In the genomic region with DNA sequence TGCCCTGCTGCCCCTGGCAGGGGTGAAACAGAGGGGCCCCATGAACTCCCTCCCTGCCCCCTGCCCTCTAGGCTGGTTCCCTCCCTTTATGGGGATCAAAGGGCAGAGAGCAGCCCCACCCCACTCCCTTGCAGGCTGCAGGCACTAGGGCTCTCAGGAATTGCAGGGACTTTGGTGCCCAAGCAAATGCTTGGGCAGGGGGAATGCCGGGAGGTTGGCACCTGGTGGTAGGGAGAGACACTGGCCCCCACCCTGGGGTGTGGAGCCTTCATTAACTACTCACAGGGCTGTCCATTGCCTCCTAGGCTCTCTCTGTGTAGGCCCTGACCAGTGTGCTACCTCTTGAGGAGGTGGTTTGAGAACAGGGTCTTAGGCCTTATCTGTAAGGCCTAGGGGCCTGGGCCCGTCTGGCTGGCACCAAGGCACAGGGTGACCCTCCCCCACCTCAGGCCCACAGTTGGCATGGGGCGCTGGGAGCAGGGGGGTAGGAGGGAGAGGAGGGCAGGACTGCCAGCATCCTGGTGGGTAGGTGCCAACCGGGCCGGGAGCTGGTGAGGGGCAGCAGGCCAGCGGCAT, we compare ENCODE assay signal across 8 cellular contexts. TPM values are rescaled to one million over a fixed set of nuclear protein-coding genes. Genes with fewer than 3 reads are reported as not detected.
A peak's percentile ranks its signal among the peaks of the same experiment; 100 is the strongest.
DNase-seq lines count a peak whose midpoint lies in the region; ATAC-seq and TF ChIP-seq lines count a peak whose summit lies in the region.
"Had no signal": no experiment of that assay in that cellular context is flagged by ENCODE, and none has a peak within 500 bp of the region (broad histone marks: within the 10 kb centered on the region; RNA-seq: fewer than 3 reads in every experiment).

No MANE protein-coding gene starts in this region.

- H3K27ac ChIP-seq in HL-60 (replicated peaks) (peak overlapping the region; percentile 94), adipose tissue (ENCODE audit: low read depth, low read length) (peak overlapping the region; percentile 16), spleen (peak overlapping the region; percentile 13 to 99 (median 95))
- H3K27ac ChIP-seq: cardiac muscle cell had no signal

- H3K4me3 ChIP-seq in HL-60 (replicated peaks; ENCODE audit: insufficient read depth, low read length) (peak overlapping the region; percentile 76), spleen (peak overlapping the region in 3 of 8 donors; percentile 37 to 76 (median 43))
- H3K4me3 ChIP-seq: cardiac muscle cell had no signal

- intact Hi-C loops in spleen (cut with DNase I; ENCODE audit: low total_unique reads): loop anchor here (10.0 kb wide), 1 partner anchor 57 kb away; a partner anchor contains a TSS

- H3K4me1 ChIP-seq in spleen: peaks cover 35 to 96% (median 87%) of the 10 kb centered on the region in 6 donors

- H3K27me3 ChIP-seq in HL-60 (ENCODE audit: insufficient read depth, poor library complexity, severe bottlenecking) (no peaks in the 10 kb centered on the region), spleen (replicated peaks in 1 of 7) (no peaks in the 10 kb centered on the region)
- H3K27me3 ChIP-seq: cardiac muscle cell had no signal

- no peaks in the 10 kb centered on the region for H3K9me3 ChIP-seq in spleen

- 22 to 58% (median 45%) methylated on average over 6 of the region's 6 CpGs for WGBS in adipose tissue, 3 donors
- 47 to 82% (median 64%) methylated on average over 4 to 6 of the region's 6 CpGs for WGBS in spleen, 5 donors

- no peak for TF ChIP-seq CTCF in HL-60 (IDR thresholded peaks at IDR 0.05; ENCODE audit: insufficient read depth, low read length)
- no peak for TF ChIP-seq CTCF in spleen (IDR thresholded peaks at IDR 0.05 in 8 of 11, conservative IDR thresholded peaks at IDR 0.05 in 3 of 11)

- DNase-seq in HL-60 (ENCODE audit: low read depth in 1 of 2, low spot score in 1 of 2) (no peak), hippocampal formation (lab: John Stamatoyannopoulos, UW) (peak; percentile 21 to 56), spleen (peak; percentile 87), NCI-H1694 (lab: John Stamatoyannopoulos, UW) (no peak), cerebellar cortex (ENCODE audit: low spot score) (no peak)

- ATAC-seq in GM19463 (IDR thresholded peaks at IDR 0.05; ENCODE audit: unreplicated experiment): no peak

- TF ChIP-seq POLR2A in spleen (IDR thresholded peaks at IDR 0.05): no peak

- H3K36me3 ChIP-seq in spleen: peaks cover 0 to 11% (median 0%) of the 10 kb centered on the region in 6 donors
- H3K36me3 ChIP-seq: cardiac muscle cell had no signal

RNA-seq across cellular contexts. Expression of a gene that starts 4.7 kb away (rescaled TPM):
- 10 to 100 TPM; 30.4 to 55.4 (median 35.7) TPM for polyA plus RNA-seq in adipose tissue
- total RNA-seq in spleen: 10 to 100 TPM; 44.0 to 88.9 (median 68.8) TPM
- 10 to 100 TPM; 11.1 to 38.6 (median 13.4) TPM for polyA plus RNA-seq in spleen

RNA-seq across cellular contexts. Expression of a gene that starts 14.0 kb away (rescaled TPM):
- polyA plus RNA-seq in adipose tissue (not detected), spleen (not detected)
- total RNA-seq in spleen: under 1 TPM in 1 of 7 donors, not detected in 6; 0.60 TPM
- total RNA-seq: cardiac muscle cell had no signal

RNA-seq across cellular contexts. Expression of a gene that starts 24.2 kb away (rescaled TPM):
- polyA plus RNA-seq in adipose tissue (10 to 100 TPM; 15.3 to 37.9 (median 21.7) TPM), spleen (10 to 100 TPM; 31.9 to 43.4 (median 40.1) TPM)
- total RNA-seq in spleen: 10 to 100 TPM; 27.1 to 35.8 (median 30.3) TPM

RNA-seq across cellular contexts. Expression of a gene that starts 26.2 kb away (rescaled TPM):
- polyA plus RNA-seq in adipose tissue: under 1 TPM; 0.48 to 0.86 (median 0.67) TPM
- total RNA-seq in spleen: 1 to 10 TPM in 2 of 7 donors, under 1 TPM in 4, not detected in 1; 0.54 to 4.1 (median 0.71) TPM
- 1 to 10 TPM; 1.0 to 2.1 (median 1.7) TPM for polyA plus RNA-seq in spleen

RNA-seq across cellular contexts. Expression of a gene that starts 26.3 kb away (rescaled TPM):
- not detected for polyA plus RNA-seq in adipose tissue
- total RNA-seq in spleen: not detected
- polyA plus RNA-seq in spleen: not detected
- total RNA-seq: cardiac muscle cell had no signal

Comparison
In these comparisons a context has a peak if more than half of its experiments do, and no peak if none do; other contexts are left out.
1. DNase-seq: peak in hippocampal formation (2 of 2) and spleen (single experiment); none in HL-60 (0 of 2), NCI-H1694 (single experiment) and cerebellar cortex (single experiment).
2. H3K27ac ChIP-seq: peak in every context shown above with its lines; median percentile 95 in spleen; 94 in HL-60; 16 in adipose tissue.